8 cellular contexts compared by ENCODE assay signal in genomic region chr19:2261438-2262172, GRCh38. TPM values are rescaled to one million over a fixed set of nuclear protein-coding genes. Genes with fewer than 3 reads are reported as not detected.
DNase-seq lines count a peak whose midpoint lies in the region; ATAC-seq and TF ChIP-seq lines count a peak whose summit lies in the region.

No MANE protein-coding gene starts in this region.

- POLR2A ChIA-PET in A673 (lab: Charles Lee; ENCODE audit: low non-redundant PET), result no interaction called here
- POLR2A ChIA-PET in activated CD4-positive, alpha-beta memory T cell treated with anti-CD3 and anti-CD28 coated beads for 36 hours (lab: Charles Lee), result interaction anchor here (0.6 to 2.4 kb wide), 2 partner anchors 9 to 22 kb away, joined by 4 to 11 read pairs; no protein-coding TSS in a partner anchor

- no peaks in the 10 kb centered on the region for H3K36me3 Mint-ChIP-seq in HFFc6 (ENCODE audit: low read depth)
- no peaks in the 10 kb centered on the region for H3K36me3 Mint-ChIP-seq in activated CD4-positive, alpha-beta memory T cell treated with anti-CD3 and anti-CD28 coated beads for 36 hours
- no peaks in the 10 kb centered on the region for H3K36me3 Mint-ChIP-seq in glutamatergic neuron (ENCODE audit: unreplicated experiment)

- peak; percentile 78 for TF ChIP-seq CTCF in A673 (conservative IDR thresholded peaks at IDR 0.05; ENCODE audit: low read depth, low read length)
- peak; percentile 81 for TF ChIP-seq CTCF in HFFc6 (IDR thresholded peaks at IDR 0.05)
- TF ChIP-seq CTCF in glutamatergic neuron (IDR thresholded peaks at IDR 0.05; ENCODE audit: partially characterized antibody, unreplicated experiment), result peak; percentile 41
- peak in 2 of 3 experiments; percentile 34 to 45 for TF ChIP-seq CTCF in testis (IDR thresholded peaks at IDR 0.05)

- CTCF ChIA-PET in A673 (lab: Charles Lee), result interaction anchor here (0.5 to 1.0 kb wide), 6 partner anchors 8 to 1735 kb away, joined by 3 to 5 read pairs (median 4); no protein-coding TSS in a partner anchor
- CTCF ChIA-PET in activated CD4-positive, alpha-beta memory T cell treated with anti-CD3 and anti-CD28 coated beads for 36 hours (lab: Charles Lee), result interaction anchor here (0.6 to 6.7 kb wide), 24 partner anchors 8 to 359 kb away, joined by 3 to 58 read pairs (median 3); partner anchors contain the start of genes AMH, AP3D1 and PLEKHJ1

- H3K27ac ChIP-seq in A673 (ENCODE audit: low read depth, low read length, poor library complexity, severe bottlenecking) (no peak overlapping the region), testis (no peak overlapping the region)

- H3K27ac Mint-ChIP-seq in HFFc6 (no peak overlapping the region), glutamatergic neuron (ENCODE audit: unreplicated experiment) (no peak overlapping the region)
- no peak overlapping the region for H3K27ac Mint-ChIP-seq in activated CD4-positive, alpha-beta memory T cell treated with anti-CD3 and anti-CD28 coated beads for 36 hours

- intact Hi-C loops in A673 (cut with micrococcal nuclease; ENCODE audit: unreplicated experiment), result no loop called here
- intact Hi-C loops in activated CD4-positive, alpha-beta memory T cell treated with anti-CD3 and anti-CD28 coated beads for 36 hours (cut with micrococcal nuclease), result no loop called here
- intact Hi-C loops in testis (cut with DNase I; ENCODE audit: low total_unique reads), result no loop called here

- no peak for TF ChIP-seq POLR2A in testis (IDR thresholded peaks at IDR 0.05)

- H3K9me3 Mint-ChIP-seq in HFFc6 (no peaks in the 10 kb centered on the region), glutamatergic neuron (ENCODE audit: unreplicated experiment) (peaks cover 2% of the 10 kb centered on the region)
- no peaks in the 10 kb centered on the region for H3K9me3 Mint-ChIP-seq in activated CD4-positive, alpha-beta memory T cell treated with anti-CD3 and anti-CD28 coated beads for 36 hours

- H3K4me1 Mint-ChIP-seq in HFFc6 (ENCODE audit: low read depth), result peaks cover 18% of the 10 kb centered on the region
- peaks cover 31% of the 10 kb centered on the region for H3K4me1 Mint-ChIP-seq in activated CD4-positive, alpha-beta memory T cell treated with anti-CD3 and anti-CD28 coated beads for 36 hours (ENCODE audit: low read depth)
- H3K4me1 Mint-ChIP-seq in glutamatergic neuron (ENCODE audit: low read depth, unreplicated experiment), result no peaks in the 10 kb centered on the region

- ATAC-seq in HG03196 (IDR thresholded peaks at IDR 0.05; ENCODE audit: unreplicated experiment) (no peak), HG02759 (IDR thresholded peaks at IDR 0.05; ENCODE audit: unreplicated experiment) (no peak)

- BruUV-seq in A673 (replicated peaks; lab: Mats Ljungman, UMichigan), result no TSS peak

- DNase-seq in A673 (ENCODE audit: low spot score) (peak; percentile 64), HFFc6 (no peak), glutamatergic neuron (peak; percentile 56), testis (no peak), DMS153 treated with DMSO at 0.1 percent for 48 hours (lab: John Stamatoyannopoulos, UW; ENCODE audit: unreplicated experiment) (no peak)
- DNase-seq in activated CD4-positive, alpha-beta memory T cell treated with anti-CD3 and anti-CD28 coated beads for 36 hours, result peak; percentile 82

- WGBS in testis, 2 donors, result 77% methylated on average over 7 of the region's 7 CpGs

- H3K27me3 ChIP-seq in A673 (replicated peaks; ENCODE audit: insufficient read depth, low read depth, low read length, poor library complexity), result no peaks in the 10 kb centered on the region
- H3K27me3 ChIP-seq in testis, result no peaks in the 10 kb centered on the region

- H3K36me3 ChIP-seq in A673 (ENCODE audit: insufficient read depth, low read length, poor library complexity, severe bottlenecking) (no peaks in the 10 kb centered on the region), testis (ENCODE audit: low read depth, missing control alignments) (no peaks in the 10 kb centered on the region)

- no peaks in the 10 kb centered on the region for H3K9me3 ChIP-seq in A673 (ENCODE audit: low read depth, low read length, poor library complexity, severe bottlenecking)
- no peaks in the 10 kb centered on the region for H3K9me3 ChIP-seq in testis

- H3K4me1 ChIP-seq in A673 (ENCODE audit: insufficient read depth, low read length, poor library complexity, severe bottlenecking) (peaks cover 3% of the 10 kb centered on the region), testis (no peaks in the 10 kb centered on the region)

- no peak overlapping the region for H3K4me3 ChIP-seq in A673 (ENCODE audit: low read depth, low read length, poor library complexity, severe bottlenecking)
- H3K4me3 ChIP-seq in testis, result no peak overlapping the region

- peaks cover 2% of the 10 kb centered on the region; the same call in 1 of the 2 replicates for H3K27me3 Mint-ChIP-seq in HFFc6 (ENCODE audit: insufficient read depth)
- H3K27me3 Mint-ChIP-seq in activated CD4-positive, alpha-beta memory T cell treated with anti-CD3 and anti-CD28 coated beads for 36 hours, result no peaks in the 10 kb centered on the region
- peaks cover 2% of the 10 kb centered on the region for H3K27me3 Mint-ChIP-seq in glutamatergic neuron (ENCODE audit: unreplicated experiment)

- no peak overlapping the region for H3K4me3 Mint-ChIP-seq in HFFc6
- H3K4me3 Mint-ChIP-seq in activated CD4-positive, alpha-beta memory T cell treated with anti-CD3 and anti-CD28 coated beads for 36 hours, result no peak overlapping the region
- no peak overlapping the region for H3K4me3 Mint-ChIP-seq in glutamatergic neuron (ENCODE audit: unreplicated experiment)

RNA-seq across cellular contexts. Expression of gene JSRP1, which starts 5.4 kb away (rescaled TPM):
- 0.73 TPM in 1 of 2 replicates, not detected in the other for total RNA-seq in A673 (2021)
- under 1 TPM; 0.27 to 0.99 (median 0.72) TPM for total RNA-seq in HFFc6 (2021; fragmentation: NEBNext Ultra II Directional; extraction: Animal tissue kit (Norgen Biotek cat#: 25700))
- 1 to 10 TPM in 1 of 2 experiments, under 1 TPM in 1; 0.56 to 1.2 TPM for total RNA-seq in activated CD4-positive, alpha-beta memory T cell treated with anti-CD3 and anti-CD28 coated beads for 36 hours
- total RNA-seq in glutamatergic neuron (ENCODE audit: unreplicated experiment), result not detected
- 1 to 10 TPM; 2.2 to 2.6 TPM for total RNA-seq in testis
- 4.6 TPM for polyA plus RNA-seq in testis (ENCODE audit: insufficient read depth, low read depth, low replicate concordance)

RNA-seq across cellular contexts. Expression of gene AMH, which starts 12.5 kb away (rescaled TPM):
- 15.1 and 16.3 TPM in 2 replicates for total RNA-seq in A673 (2021)
- 1 to 10 TPM in 5 of 6 experiments, under 1 TPM in 1; 0.98 to 2.3 (median 1.4) TPM for total RNA-seq in HFFc6 (2021; fragmentation: NEBNext Ultra II Directional; extraction: Animal tissue kit (Norgen Biotek cat#: 25700))
- total RNA-seq in activated CD4-positive, alpha-beta memory T cell treated with anti-CD3 and anti-CD28 coated beads for 36 hours, result 1 to 10 TPM; 2.8 to 3.4 TPM
- 11.0 TPM for total RNA-seq in glutamatergic neuron (ENCODE audit: unreplicated experiment)
- total RNA-seq in testis, result 100 to 1,000 TPM; 180 to 268 TPM
- polyA plus RNA-seq in testis (ENCODE audit: insufficient read depth, low read depth, low replicate concordance), result 50.8 TPM

RNA-seq across cellular contexts. Expression of gene PEAK3, which starts 20.4 kb away (rescaled TPM):
- total RNA-seq in A673 (2021), result not detected in 2 replicates
- total RNA-seq in HFFc6 (2021; fragmentation: NEBNext Ultra II Directional; extraction: Animal tissue kit (Norgen Biotek cat#: 25700)), result under 1 TPM; 0.07 to 0.53 (median 0.36) TPM
- not detected for total RNA-seq in activated CD4-positive, alpha-beta memory T cell treated with anti-CD3 and anti-CD28 coated beads for 36 hours
- total RNA-seq in glutamatergic neuron (ENCODE audit: unreplicated experiment), result not detected
- total RNA-seq in testis, result under 1 TPM; 0.37 to 0.55 TPM
- polyA plus RNA-seq in testis (ENCODE audit: insufficient read depth, low read depth, low replicate concordance), result 0.16 TPM

RNA-seq across cellular contexts. Expression of gene SF3A2, which starts 25.0 kb away (rescaled TPM):
- total RNA-seq in A673 (2021), result 186 and 187 TPM in 2 replicates
- 10 to 100 TPM; 48.7 to 60.6 (median 54.8) TPM for total RNA-seq in HFFc6 (2021; fragmentation: NEBNext Ultra II Directional; extraction: Animal tissue kit (Norgen Biotek cat#: 25700))
- 100 to 1,000 TPM; 123 to 134 TPM for total RNA-seq in activated CD4-positive, alpha-beta memory T cell treated with anti-CD3 and anti-CD28 coated beads for 36 hours
- total RNA-seq in glutamatergic neuron (ENCODE audit: unreplicated experiment), result 101 TPM
- total RNA-seq in testis, result 100 to 1,000 TPM; 102 to 122 TPM
- polyA plus RNA-seq in testis (ENCODE audit: insufficient read depth, low read depth, low replicate concordance), result 117 TPM

RNA-seq across cellular contexts. Expression of gene PLEKHJ1, which starts 25.5 kb away (rescaled TPM):
- 73.7 and 75.9 TPM in 2 replicates for total RNA-seq in A673 (2021)
- total RNA-seq in HFFc6 (2021; fragmentation: NEBNext Ultra II Directional; extraction: Animal tissue kit (Norgen Biotek cat#: 25700)), result 10 to 100 TPM; 45.9 to 57.3 (median 50.2) TPM
- total RNA-seq in activated CD4-positive, alpha-beta memory T cell treated with anti-CD3 and anti-CD28 coated beads for 36 hours, result 10 to 100 TPM; 60.8 to 64.0 TPM
- total RNA-seq in glutamatergic neuron (ENCODE audit: unreplicated experiment), result 164 TPM
- total RNA-seq in testis, result 100 to 1,000 TPM; 126 to 153 TPM
- 111 TPM for polyA plus RNA-seq in testis (ENCODE audit: insufficient read depth, low read depth, low replicate concordance)

Comparison
In these comparisons a context has a peak if more than half of its experiments do, and no peak if none do; other contexts are left out.
1. DNase-seq: peak in A673 (single experiment), activated CD4-positive, alpha-beta memory T cell treated with anti-CD3 and anti-CD28 coated beads for 36 hours (single experiment) and glutamatergic neuron (single experiment); none in HFFc6 (single experiment), testis (single experiment) and DMS153 treated with DMSO at 0.1 percent for 48 hours (single experiment).
2. RNA of gene AMH, which starts 12.5 kb away (total RNA-seq): 180 to 268 TPM in testis; 15.1 to 16.3 TPM in A673, 11.0 TPM in glutamatergic neuron (single experiment), 2.8 to 3.4 TPM in activated CD4-positive, alpha-beta memory T cell treated with anti-CD3 and anti-CD28 coated beads for 36 hours and 0.98 to 2.3 TPM in HFFc6; every median in the first group is over 10 times any median in the second.
3. Peak in every context shown above with its lines, with median percentiles within 50 percentile points of each other: CTCF ChIP-seq.